In the genomic region with DNA sequence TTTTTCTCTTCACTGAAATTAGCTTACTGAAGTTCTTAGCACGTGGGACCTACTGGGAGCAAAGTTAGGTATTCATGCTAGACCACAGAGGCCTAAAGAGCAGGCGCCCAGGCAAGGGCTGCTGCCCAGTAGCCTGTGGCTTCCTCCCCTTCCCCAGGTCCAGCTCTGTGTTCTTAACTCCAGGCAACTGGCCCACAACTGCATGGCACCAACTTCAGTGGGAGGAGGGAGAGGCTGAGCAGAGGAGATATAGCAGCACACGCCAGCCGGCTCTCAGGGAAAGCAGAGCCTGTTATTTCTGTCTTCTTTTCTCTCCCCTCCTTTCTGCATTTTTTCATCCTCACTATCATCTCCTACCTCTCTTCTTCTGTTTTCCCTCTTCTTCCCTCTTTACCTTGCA, we compare ENCODE assay signal across 13 cellular contexts.
"Had no signal": no experiment of that assay in that cellular context is flagged by ENCODE, and none has a peak within 500 bp of the region (broad histone marks: within the 10 kb centered on the region; RNA-seq: fewer than 3 reads in every experiment).

No MANE protein-coding gene starts in this region.

- H3K4me1 Mint-ChIP-seq: activated naive CD8-positive, alpha-beta T cell treated with anti-CD3 and anti-CD28 coated beads, Interleukin-2, amount 10 ng/mL, durations not matched to agents 7 days and 5 days; nephron progenitor cell; T-cell had no signal

- H3K9me3 ChIP-seq: left lung, sigmoid colon had no signal

- DNase-seq: activated CD4-positive, CD25-positive, alpha-beta regulatory T cell treated with anti-CD3 and anti-CD28 coated beads, Interleukin-2, amount 50 U/mL, for 72 hours; activated naive CD8-positive, alpha-beta T cell treated with anti-CD3 and anti-CD28 coated beads, Interleukin-2, amount 10 ng/mL, durations not matched to agents 7 days and 5 days; activated T-cell treated with anti-CD3 and anti-CD28 coated beads, Interleukin-2, amount 50 U/mL, for 1 hour; kidney; left lung; nephron progenitor cell; sigmoid colon; stimulated activated CD4-positive, alpha-beta T cell treated with anti-CD3 and anti-CD28 coated beads, Interleukin-2, amount 100 ng/mL, for 48 hours; stimulated activated naive CD8-positive, alpha-beta T cell treated with anti-CD3 and anti-CD28 coated beads, Interleukin-15, Interleukin-2, amounts not matched to agents 100 U/mL and 50 U/mL, for 24 hours; T-cell had no signal

- H3K4me3 Mint-ChIP-seq: activated naive CD8-positive, alpha-beta T cell treated with anti-CD3 and anti-CD28 coated beads, Interleukin-2, amount 10 ng/mL, durations not matched to agents 7 days and 5 days; nephron progenitor cell; T-cell; T-helper 2 cell treated with Interferon-gamma antibody and Interleukin-4, amounts not matched to agents 5 μg/mL and 100 μg/mL, for 36 hours had no signal

- FAIRE-seq: endometrium, kidney had no signal

- H3K27ac ChIP-seq: left lung, sigmoid colon, VCaP had no signal

- H3K9me3 Mint-ChIP-seq: activated naive CD8-positive, alpha-beta T cell treated with anti-CD3 and anti-CD28 coated beads, Interleukin-2, amount 10 ng/mL, durations not matched to agents 7 days and 5 days; nephron progenitor cell; T-cell; T-helper 2 cell treated with Interferon-gamma antibody and Interleukin-4, amounts not matched to agents 5 μg/mL and 100 μg/mL, for 36 hours had no signal

- H3K36me3 ChIP-seq: sigmoid colon had no signal

- H3K4me1 ChIP-seq: left lung had no signal

- H3K27me3 Mint-ChIP-seq: T-cell had no signal

- H3K27ac Mint-ChIP-seq: activated naive CD8-positive, alpha-beta T cell treated with anti-CD3 and anti-CD28 coated beads, Interleukin-2, amount 10 ng/mL, durations not matched to agents 7 days and 5 days; nephron progenitor cell; T-cell; T-helper 2 cell treated with Interferon-gamma antibody and Interleukin-4, amounts not matched to agents 5 μg/mL and 100 μg/mL, for 36 hours had no signal

- H3K4me3 ChIP-seq: left lung, sigmoid colon had no signal

- H3K36me3 Mint-ChIP-seq: activated naive CD8-positive, alpha-beta T cell treated with anti-CD3 and anti-CD28 coated beads, Interleukin-2, amount 10 ng/mL, durations not matched to agents 7 days and 5 days; T-cell had no signal

- H3K27me3 ChIP-seq: left lung, sigmoid colon had no signal

- ATAC-seq: stimulated activated naive CD8-positive, alpha-beta T cell treated with anti-CD3 and anti-CD28 coated beads, Interleukin-15, Interleukin-2, amounts not matched to agents 100 U/mL and 50 U/mL, for 24 hours; T-cell had no signal
